ENCODE assay signal across 22 cellular contexts in genomic region chr1:118113261-118113660, GRCh38.
A peak's percentile ranks its signal among the peaks of the same experiment; 100 is the strongest.
DNase-seq lines count a peak whose midpoint lies in the region; ATAC-seq and TF ChIP-seq lines count a peak whose summit lies in the region.
"Had no signal": no experiment of that assay in that cellular context is flagged by ENCODE, and none has a peak within 500 bp of the region (broad histone marks: within the 10 kb centered on the region; RNA-seq: fewer than 3 reads in every experiment).

No MANE protein-coding gene starts in this region.

- no peaks in the 10 kb centered on the region for H4K20me1 ChIP-seq in fibroblast of lung (ENCODE audit: control insufficient read depth, extremely low read depth, insufficient read depth, low read length)

- intact Hi-C loops in dorsolateral prefrontal cortex (cut with DNase I): no loop called here

- ATAC-seq in HG03571 (IDR thresholded peaks at IDR 0.05; ENCODE audit: unreplicated experiment): no peak
- ATAC-seq: activated T-cell treated with anti-CD3 and anti-CD28 coated beads, Interleukin-2, amount 50 U/mL, for 72 hours had no signal

- H3K36me3 ChIP-seq in MG63 (no peaks in the 10 kb centered on the region), fibroblast of lung (ENCODE audit: control insufficient read depth, insufficient read depth, low read length) (no peaks in the 10 kb centered on the region)
- H3K36me3 ChIP-seq: esophagus squamous epithelium, right atrium auricular region had no signal

- H3K4me1 ChIP-seq in fibroblast of lung (ENCODE audit: control insufficient read depth, extremely low read depth, insufficient read depth, low read length): peaks cover 2% of the 10 kb centered on the region
- H3K4me1 ChIP-seq: right atrium auricular region, testis had no signal

- H3K27me3 ChIP-seq in MG63: no peaks in the 10 kb centered on the region
- H3K27me3 ChIP-seq in fibroblast of lung (ENCODE audit: control insufficient read depth, insufficient read depth, low read length): no peaks in the 10 kb centered on the region
- H3K27me3 ChIP-seq in dorsolateral prefrontal cortex: peaks cover 0 to 13% (median 0%) of the 10 kb centered on the region in 45 donors
- H3K27me3 ChIP-seq: esophagus squamous epithelium, hepatocyte, right atrium auricular region, testis had no signal

- H3K27ac ChIP-seq in fibroblast of lung (ENCODE audit: insufficient read depth, low read length): no peak overlapping the region
- no peak overlapping the region for H3K27ac ChIP-seq in dorsolateral prefrontal cortex
- H3K27ac ChIP-seq: esophagus squamous epithelium, hepatocyte, KMS-11, right atrium auricular region, testis had no signal

- no peak overlapping the region for H3K9ac ChIP-seq in fibroblast of lung (ENCODE audit: insufficient read depth, low read length)
- H3K9ac ChIP-seq: KMS-11 had no signal

- H3K4me3 ChIP-seq in MG63 (no peak overlapping the region), fibroblast of lung (replicated peaks in 1 of 4; ENCODE audit: control extremely low read depth in 1 of 4, insufficient read depth in 1 of 4, low read depth in 3 of 4, low read length in 4 of 4) (no peak overlapping the region), dorsolateral prefrontal cortex (no peak overlapping the region)
- H3K4me3 ChIP-seq: esophagus squamous epithelium, hepatocyte, right atrium auricular region, testis had no signal

- TF ChIP-seq CTCF in fibroblast of lung (conservative IDR thresholded peaks at IDR 0.05 in 1 of 2, IDR thresholded peaks at IDR 0.05 in 1 of 2; ENCODE audit: low read depth in 1 of 2, low read length in 2 of 2) (no peak), dorsolateral prefrontal cortex (IDR thresholded peaks at IDR 0.05 in 54 of 56, conservative IDR thresholded peaks at IDR 0.05 in 2 of 56; ENCODE audit: low read depth in 1 of 56, partially characterized antibody in 56 of 56) (no peak)

- H3K9me3 ChIP-seq in MG63: no peaks in the 10 kb centered on the region
- H3K9me3 ChIP-seq in fibroblast of lung (ENCODE audit: control insufficient read depth, insufficient read depth, low read depth, low read length): no peaks in the 10 kb centered on the region
- H3K9me3 ChIP-seq: esophagus squamous epithelium, right atrium auricular region, testis had no signal

- no peaks in the 10 kb centered on the region for H3K79me2 ChIP-seq in fibroblast of lung (ENCODE audit: control insufficient read depth, insufficient read depth, low read length)
- H3K79me2 ChIP-seq: hepatocyte had no signal

- DNase-seq in EL (peak; percentile 78), MG63 (peak; percentile 14), fibroblast of lung (ENCODE audit: low read depth in 2 of 2) (peak; percentile 29 to 74), renal cortical epithelial cell (ENCODE audit: low read depth) (peak; percentile 86), T-helper 2 cell (no peak), dorsolateral prefrontal cortex (no peak)
- DNase-seq in activated naive CD4-positive, alpha-beta T cell (lab: John Stamatoyannopoulos, UW): no peak
- DNase-seq: activated naive CD4-positive, alpha-beta T cell treated with anti-CD3 and anti-CD28 coated beads, Interleukin-2, amount 50 U/mL, for 16 hours; activated T-cell treated with anti-CD3 and anti-CD28 coated beads, Interleukin-2, amount 50 U/mL, for 72 hours; anterior cingulate cortex; CD4-positive, alpha-beta memory T cell; cerebellar nuclear complex; effector CD8-positive, alpha-beta T cell; esophagus squamous epithelium; naive B cell; NCI-H524 treated with DMSO at 0.1 percent for 48 hours; RPMI8226; testis had no signal

- peak overlapping the region; percentile 25 for H3K4me2 ChIP-seq in fibroblast of lung (ENCODE audit: extremely low read depth, insufficient read depth, low read length)
- H3K4me2 ChIP-seq: hepatocyte, KMS-11 had no signal

- no peak overlapping the region for H2AFZ ChIP-seq in fibroblast of lung (ENCODE audit: low read length)
- H2AFZ ChIP-seq: hepatocyte had no signal

Comparison
In these comparisons a context has a peak if more than half of its experiments do, and no peak if none do; other contexts are left out.
1. DNase-seq: peak in EL (single experiment), MG63 (single experiment), fibroblast of lung (2 of 2) and renal cortical epithelial cell (single experiment); none in T-helper 2 cell (0 of 5), activated naive CD4-positive, alpha-beta T cell (0 of 4) and dorsolateral prefrontal cortex (0 of 10).